Comparison of ENCODE assay signal across 13 cellular contexts in genomic region chr7:112132123-112132694, GRCh38.
A peak's percentile ranks its signal among the peaks of the same experiment; 100 is the strongest.
DNase-seq lines count a peak whose midpoint lies in the region; ATAC-seq and TF ChIP-seq lines count a peak whose summit lies in the region.
"Had no signal": no experiment of that assay in that cellular context is flagged by ENCODE, and none has a peak within 500 bp of the region (broad histone marks: within the 10 kb centered on the region; RNA-seq: fewer than 3 reads in every experiment).

No MANE protein-coding gene starts in this region.

- no peaks in the 10 kb centered on the region for H4K20me1 ChIP-seq in Karpas-422 (ENCODE audit: insufficient read depth, low read depth, low read length)

- H3K27ac ChIP-seq in Karpas-422 (ENCODE audit: low read length) (no peak overlapping the region), gastroesophageal sphincter (peak overlapping the region in 2 of 4 donors; percentile 33 to 51)
- H3K27ac ChIP-seq: pancreas, SJSA1, testis had no signal

- TF ChIP-seq POLR2A in gastroesophageal sphincter (IDR thresholded peaks at IDR 0.05): no peak

- WGBS in gastroesophageal sphincter (ENCODE audit: low coverage in 1 of 2), 2 donors: 13 to 61% methylated on average over 2 to 3 of the region's 3 CpGs

- no peaks in the 10 kb centered on the region for H3K9me2 ChIP-seq in Karpas-422 (replicated peaks; ENCODE audit: insufficient read depth, low read length)

- DNase-seq in NCI-H2227 (lab: John Stamatoyannopoulos, UW; ENCODE audit: unreplicated experiment) (peak; percentile 45), cerebellum (ENCODE audit: low spot score) (peak; percentile 79), lung microvascular endothelial cell (ENCODE audit: low read depth in 2 of 2) (peak; percentile 90 to 95), superior temporal gyrus (ENCODE audit: extremely low spot score) (peak; percentile 70), Kasumi-1 (lab: John Stamatoyannopoulos, UW) (no peak), AG20443 (ENCODE audit: low spot score) (no peak), Karpas-422 (no peak)
- DNase-seq: activated CD4-positive, alpha-beta T cell treated with anti-CD3 and anti-CD28 coated beads, Interleukin-2, amount 50 U/mL, for 48 hours; pancreas; testis had no signal

- no peak for TF ChIP-seq EP300 in gastroesophageal sphincter (IDR thresholded peaks at IDR 0.05)

- no peak overlapping the region for H3K4me2 ChIP-seq in Karpas-422 (ENCODE audit: low read depth, low read length, poor library complexity, severe bottlenecking)

- H3K4me1 ChIP-seq in Karpas-422 (ENCODE audit: low read length): no peaks in the 10 kb centered on the region
- peaks cover 5 to 55% (median 5%) of the 10 kb centered on the region in 3 donors for H3K4me1 ChIP-seq in gastroesophageal sphincter
- H3K4me1 ChIP-seq: SJSA1 had no signal

- H2AFZ ChIP-seq in Karpas-422 (ENCODE audit: low read length): no peak overlapping the region

- ATAC-seq in gastroesophageal sphincter: no peak
- ATAC-seq: pancreas had no signal

- no peak for TF ChIP-seq CTCF in gastroesophageal sphincter (IDR thresholded peaks at IDR 0.05)

- H3K79me2 ChIP-seq in Karpas-422 (ENCODE audit: low read length): no peaks in the 10 kb centered on the region

- H3K9me3 ChIP-seq in Karpas-422 (ENCODE audit: low read length): no peaks in the 10 kb centered on the region
- no peaks in the 10 kb centered on the region for H3K9me3 ChIP-seq in gastroesophageal sphincter
- H3K9me3 ChIP-seq: pancreas, SJSA1, testis had no signal

- H3K27me3 ChIP-seq in Karpas-422 (ENCODE audit: low read length): no peaks in the 10 kb centered on the region
- no peaks in the 10 kb centered on the region for H3K27me3 ChIP-seq in gastroesophageal sphincter
- H3K27me3 ChIP-seq: BLaER1 treated with 17β-estradiol and CSF1 and Interleukin-3, amounts not matched to agents 10 nM and 100 nM; pancreas; SJSA1; testis had no signal

- H3K4me3 ChIP-seq in Karpas-422 (ENCODE audit: low read length) (no peak overlapping the region), gastroesophageal sphincter (no peak overlapping the region)
- H3K4me3 ChIP-seq: BLaER1 treated with 17β-estradiol and CSF1 and Interleukin-3, amounts not matched to agents 10 nM and 100 nM; pancreas; SJSA1; testis had no signal

- H3K9ac ChIP-seq in Karpas-422 (ENCODE audit: low read length): no peak overlapping the region
- H3K9ac ChIP-seq: BLaER1 treated with 17β-estradiol and CSF1 and Interleukin-3, amounts not matched to agents 10 nM and 100 nM had no signal

- H3K36me3 ChIP-seq in Karpas-422 (ENCODE audit: insufficient read depth, low read length) (no peaks in the 10 kb centered on the region), gastroesophageal sphincter (no peaks in the 10 kb centered on the region)
- H3K36me3 ChIP-seq: pancreas, SJSA1 had no signal

Comparison
In these comparisons a context has a peak if more than half of its experiments do, and no peak if none do; other contexts are left out.
1. DNase-seq: peak in NCI-H2227 (single experiment), cerebellum (single experiment), lung microvascular endothelial cell (2 of 2) and superior temporal gyrus (single experiment); none in Kasumi-1 (0 of 2), AG20443 (single experiment) and Karpas-422 (single experiment).